In the genomic region with DNA sequence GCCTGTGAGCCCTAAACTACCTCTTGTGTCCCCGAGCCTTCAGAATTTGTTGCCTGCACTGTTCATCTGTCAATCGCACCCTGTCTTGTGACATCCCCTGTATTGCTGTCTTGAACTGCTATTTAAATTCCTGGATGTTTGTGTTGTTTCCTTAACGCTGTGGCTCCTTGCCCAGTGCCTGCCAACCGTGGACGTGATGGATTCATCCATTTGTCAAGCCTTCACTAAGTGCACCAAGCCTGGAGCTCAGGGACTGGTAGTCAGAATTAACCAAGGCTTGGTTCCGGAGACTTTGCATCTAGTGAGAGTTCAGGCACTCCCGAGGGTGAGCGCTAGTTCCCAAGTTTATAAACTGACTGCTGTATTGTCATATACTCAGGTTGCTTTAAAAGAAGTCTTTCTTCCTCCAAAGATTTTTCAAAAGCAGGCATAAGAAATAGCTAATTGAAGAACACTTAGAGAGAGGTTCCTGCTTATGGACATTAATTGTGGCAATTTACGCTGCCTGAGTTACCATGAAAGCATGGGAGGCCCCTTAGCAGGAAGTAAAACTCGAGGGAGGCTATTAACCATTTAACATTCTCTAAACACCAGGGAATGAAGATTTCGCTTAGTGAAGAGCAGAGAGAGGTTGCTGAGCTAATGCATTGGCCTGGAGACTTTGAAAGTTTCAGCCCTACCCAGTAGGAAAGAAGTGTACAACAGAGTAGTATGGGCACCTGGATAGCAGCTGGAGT, we compare ENCODE assay signal across 12 cellular contexts. TPM values are rescaled to one million over a fixed set of nuclear protein-coding genes. Genes with fewer than 3 reads are reported as not detected.
DNase-seq lines count a peak whose midpoint lies in the region; ATAC-seq and TF ChIP-seq lines count a peak whose summit lies in the region.
"Had no signal": no experiment of that assay in that cellular context is flagged by ENCODE, and none has a peak within 500 bp of the region (broad histone marks: within the 10 kb centered on the region; RNA-seq: fewer than 3 reads in every experiment).

No MANE protein-coding gene starts in this region.

- 43% methylated on average over 8 of the region's 11 CpGs for WGBS in mesenchymal stem cell

- no peak overlapping the region for H3K4ac ChIP-seq in mesenchymal stem cell (ENCODE audit: low read depth in 1 of 2, low read length in 2 of 2)

- H3K4me3 ChIP-seq in mesenchymal stem cell (ENCODE audit: insufficient read depth in 1 of 2, low read depth in 1 of 2, low read length in 2 of 2) (no peak overlapping the region), upper lobe of right lung (no peak overlapping the region)
- H3K4me3 ChIP-seq: SJSA1 had no signal

- H4K91ac ChIP-seq in mesenchymal stem cell (ENCODE audit: low read length): no peak overlapping the region

- no peak overlapping the region for H2AFZ ChIP-seq in mesenchymal stem cell (ENCODE audit: low read depth, low read length)

- H2BK120ac ChIP-seq in mesenchymal stem cell (ENCODE audit: low read depth, low read length): no peak overlapping the region

- H3K9ac ChIP-seq in mesenchymal stem cell (ENCODE audit: low read length): no peak overlapping the region

- H3K36me3 ChIP-seq in mesenchymal stem cell (ENCODE audit: control insufficient read depth in 1 of 2, insufficient read depth in 2 of 2, low read depth in 1 of 2, low read length in 2 of 2) (no peaks in the 10 kb centered on the region), upper lobe of right lung (no peaks in the 10 kb centered on the region)
- H3K36me3 ChIP-seq: SJSA1 had no signal

- H2BK12ac ChIP-seq in mesenchymal stem cell (ENCODE audit: low read length in 2 of 2): peak overlapping the region in 1 of 2 experiments; percentile 25

- TF ChIP-seq CTCF in upper lobe of right lung (IDR thresholded peaks at IDR 0.05): no peak
- no peak for TF ChIP-seq CTCF in GM10266 (IDR thresholded peaks at IDR 0.05; ENCODE audit: control insufficient read depth, insufficient read depth, low read depth, missing control alignments)

- no peak for ATAC-seq in upper lobe of right lung
- ATAC-seq in activated naive CD4-positive, alpha-beta T cell treated with anti-CD3 and anti-CD28 coated beads, Interleukin-2, amount 50 U/mL, for 72 hours: no peak

- no peaks in the 10 kb centered on the region for H3K79me1 ChIP-seq in mesenchymal stem cell (replicated peaks; ENCODE audit: low read length, poor library complexity, severe bottlenecking)

- H3K9me3 ChIP-seq in mesenchymal stem cell (ENCODE audit: control insufficient read depth, low read length): no peaks in the 10 kb centered on the region
- H3K9me3 ChIP-seq in upper lobe of right lung: no peaks in the 10 kb centered on the region
- H3K9me3 ChIP-seq: SJSA1 had no signal

- H3K36me3 Mint-ChIP-seq in activated naive CD4-positive, alpha-beta T cell treated with anti-CD3 and anti-CD28 coated beads, Interleukin-2, amount 50 U/mL, for 72 hours: no peaks in the 10 kb centered on the region

- no peak overlapping the region for H3K4me2 ChIP-seq in mesenchymal stem cell (ENCODE audit: low read length, poor library complexity, severe bottlenecking)

- H3K27ac Mint-ChIP-seq in activated naive CD4-positive, alpha-beta T cell treated with anti-CD3 and anti-CD28 coated beads, Interleukin-2, amount 50 U/mL, for 72 hours: no peak overlapping the region

- no peak overlapping the region for H2BK5ac ChIP-seq in mesenchymal stem cell (ENCODE audit: low read depth, low read length, poor library complexity, severe bottlenecking)

- H4K8ac ChIP-seq in mesenchymal stem cell (ENCODE audit: low read length): no peak overlapping the region

- intact Hi-C loops in upper lobe of right lung (cut with DNase I): no loop called here

- peaks cover 10% of the 10 kb centered on the region for H3K4me1 ChIP-seq in mesenchymal stem cell (ENCODE audit: control insufficient read depth, insufficient read depth, low read depth, low read length)
- peaks cover 19% of the 10 kb centered on the region for H3K4me1 ChIP-seq in upper lobe of right lung
- H3K4me1 ChIP-seq: SJSA1 had no signal

- H3K27me3 ChIP-seq in mesenchymal stem cell (ENCODE audit: control insufficient read depth in 1 of 2, insufficient read depth in 1 of 2, low read length in 2 of 2) (peaks cover 0 to 8% of the 10 kb centered on the region in 2 experiments), upper lobe of right lung (no peaks in the 10 kb centered on the region)
- H3K27me3 ChIP-seq: SJSA1 had no signal

- no peak overlapping the region for H3K23ac ChIP-seq in mesenchymal stem cell (ENCODE audit: low read length in 2 of 2)

- H3K9me3 Mint-ChIP-seq in activated naive CD4-positive, alpha-beta T cell treated with anti-CD3 and anti-CD28 coated beads, Interleukin-2, amount 50 U/mL, for 72 hours: no peaks in the 10 kb centered on the region

- H2BK15ac ChIP-seq in mesenchymal stem cell (ENCODE audit: low read depth, poor library complexity, severe bottlenecking): no peak overlapping the region

- no peak overlapping the region for H3K14ac ChIP-seq in mesenchymal stem cell (ENCODE audit: low read length in 2 of 2)

- H3K27ac ChIP-seq in mesenchymal stem cell (ENCODE audit: low read length, poor library complexity, severe bottlenecking): peak overlapping the region; percentile 7
- peak overlapping the region; percentile 42 for H3K27ac ChIP-seq in upper lobe of right lung
- H3K27ac ChIP-seq: SJSA1 had no signal

- peak overlapping the region in 1 of 2 experiments; percentile 31 for H3K18ac ChIP-seq in mesenchymal stem cell (ENCODE audit: low read depth in 1 of 2, low read length in 2 of 2)

- no peak overlapping the region for H2AK5ac ChIP-seq in mesenchymal stem cell (ENCODE audit: low read length, severe bottlenecking)

- DNase-seq in activated effector memory CD4-positive, alpha-beta T cell treated with anti-CD3 and anti-CD28 coated beads, Interleukin-2, amount 50 U/mL, for 16 hours: peak; percentile 16
- no peak for DNase-seq in activated effector memory CD4-positive, alpha-beta T cell treated with Interleukin-2 at 50 U/mL for 16 hours
- DNase-seq in dermis blood vessel endothelial cell (peak; percentile 77), mesenchymal stem cell (peak; percentile 45), upper lobe of right lung (peak; percentile 46), SIG-M5 (lab: John Stamatoyannopoulos, UW) (no peak), GM10266 (ENCODE audit: extremely low spot score) (no peak)
- DNase-seq in activated naive CD4-positive, alpha-beta T cell treated with anti-CD3 and anti-CD28 coated beads, Interleukin-2, amount 50 U/mL, for 72 hours (ENCODE audit: low spot score in 2 of 2): no peak
- DNase-seq: ACHN, caudate nucleus, posterior cingulate gyrus had no signal

RNA-seq across cellular contexts. Expression of a gene that starts 29.0 kb away (rescaled TPM):
- total RNA-seq in dermis blood vessel endothelial cell: 294 and 415 TPM in 2 replicates
- 41.4 TPM for polyA plus RNA-seq in mesenchymal stem cell (2013, experiment 1 of 2)
- polyA plus RNA-seq in mesenchymal stem cell (2013, experiment 2 of 2): 42.1 TPM
- total RNA-seq in upper lobe of right lung: 71.1 TPM
- total RNA-seq in activated naive CD4-positive, alpha-beta T cell treated with anti-CD3 and anti-CD28 coated beads, Interleukin-2, amount 50 U/mL, for 72 hours: 10 to 100 TPM; 25.7 to 56.1 TPM

Comparison
In these comparisons a context has a peak if more than half of its experiments do, and no peak if none do; other contexts are left out.
1. DNase-seq: peak in activated effector memory CD4-positive, alpha-beta T cell treated with anti-CD3 and anti-CD28 coated beads, Interleukin-2, amount 50 U/mL, for 16 hours (single experiment), dermis blood vessel endothelial cell (single experiment), mesenchymal stem cell (single experiment) and upper lobe of right lung (single experiment); none in activated effector memory CD4-positive, alpha-beta T cell treated with Interleukin-2 at 50 U/mL for 16 hours (single experiment), SIG-M5 (single experiment), activated naive CD4-positive, alpha-beta T cell treated with anti-CD3 and anti-CD28 coated beads, Interleukin-2, amount 50 U/mL, for 72 hours (0 of 2) and GM10266 (single experiment).